ENCODE assay signal across 16 cellular contexts in genomic region chr1:42424201-42424600, GRCh38. TPM values are rescaled to one million over a fixed set of nuclear protein-coding genes. Genes with fewer than 3 reads are reported as not detected.
A peak's percentile ranks its signal among the peaks of the same experiment; 100 is the strongest.
DNase-seq lines count a peak whose midpoint lies in the region; ATAC-seq and TF ChIP-seq lines count a peak whose summit lies in the region.
"Had no signal": no experiment of that assay in that cellular context is flagged by ENCODE, and none has a peak within 500 bp of the region (broad histone marks: within the 10 kb centered on the region; RNA-seq: fewer than 3 reads in every experiment).

No MANE protein-coding gene starts in this region.

- H3K9me2 ChIP-seq in PC-9 (ENCODE audit: insufficient read depth), result no peaks in the 10 kb centered on the region

- H3K79me1 ChIP-seq in H9 (ENCODE audit: insufficient read depth, low read depth, low read length, poor library complexity, severe bottlenecking), result no peaks in the 10 kb centered on the region

- H3K27me3 ChIP-seq in PC-9 (ENCODE audit: insufficient read depth, low read depth) (no peaks in the 10 kb centered on the region), H9 (ENCODE audit: insufficient read depth, low read length) (no peaks in the 10 kb centered on the region)
- H3K27me3 ChIP-seq: BLaER1 treated with 17β-estradiol and CSF1 and Interleukin-3, amounts not matched to agents 10 nM and 100 nM; MG63 had no signal

- no peak overlapping the region for H3K56ac ChIP-seq in H9 (ENCODE audit: insufficient read length, low read depth, low read length)

- no peak overlapping the region for H4K8ac ChIP-seq in H9 (replicated peaks; ENCODE audit: insufficient read length, low read depth, low read length)

- H2BK5ac ChIP-seq in H9 (ENCODE audit: insufficient read length, low read length), result no peak overlapping the region

- H3F3A ChIP-seq in PC-9 (ENCODE audit: insufficient read depth, low read depth), result no peaks in the 10 kb centered on the region

- H4K20me1 ChIP-seq in PC-9 (ENCODE audit: insufficient read depth), result no peaks in the 10 kb centered on the region; the same call in 1 of the 2 replicates
- H4K20me1 ChIP-seq in H9 (ENCODE audit: control insufficient read depth, insufficient read depth, insufficient read length), result no peaks in the 10 kb centered on the region
- H4K20me1 ChIP-seq: BLaER1 treated with 17β-estradiol and CSF1 and Interleukin-3, amounts not matched to agents 10 nM and 100 nM had no signal

- CTCF ChIA-PET in PC-9 (lab: Charles Lee), result no interaction called here

- H3K4me1 Mint-ChIP-seq in activated T-cell treated with anti-CD3 and anti-CD28 coated beads, Interleukin-2, amount 50 U/mL, for 72 hours (ENCODE audit: low read depth), result no peaks in the 10 kb centered on the region
- peaks cover 22% of the 10 kb centered on the region in 2 experiments for H3K4me1 Mint-ChIP-seq in H9
- H3K4me1 Mint-ChIP-seq: CD8-positive, alpha-beta memory T cell had no signal

- H3K4me3 ChIP-seq in PC-9 (no peak overlapping the region), fibroblast of mammary gland (ENCODE audit: control insufficient read depth, low read depth, low read length) (no peak overlapping the region)
- H3K4me3 ChIP-seq: BLaER1 treated with 17β-estradiol and CSF1 and Interleukin-3, amounts not matched to agents 10 nM and 100 nM; MG63 had no signal

- H3K36me3 ChIP-seq in PC-9 (ENCODE audit: low read depth), result no peaks in the 10 kb centered on the region
- H3K36me3 ChIP-seq: BLaER1 treated with 17β-estradiol and CSF1 and Interleukin-3, amounts not matched to agents 10 nM and 100 nM; MG63 had no signal

- no peaks in the 10 kb centered on the region for H3K23me2 ChIP-seq in H9 (ENCODE audit: insufficient read length, low read depth, low read length, poor library complexity, severe bottlenecking)

- H3T11ph ChIP-seq in H9 (ENCODE audit: low read length), result no peak overlapping the region

- H3K79me2 ChIP-seq in PC-9 (ENCODE audit: low read depth), result no peaks in the 10 kb centered on the region
- no peaks in the 10 kb centered on the region for H3K79me2 ChIP-seq in H9 (ENCODE audit: insufficient read depth, low read length)

- H3K14ac ChIP-seq in H9 (ENCODE audit: insufficient read depth, low read length), result no peak overlapping the region

- intact Hi-C loops in PC-9 (cut with micrococcal nuclease; ENCODE audit: unreplicated experiment), result no loop called here

- no peak overlapping the region for H3K18ac ChIP-seq in H9 (ENCODE audit: insufficient read length, low read depth, low read length)

- H3K9me3 Mint-ChIP-seq in activated T-cell treated with anti-CD3 and anti-CD28 coated beads, Interleukin-2, amount 50 U/mL, for 72 hours, result no peaks in the 10 kb centered on the region
- no peaks in the 10 kb centered on the region for H3K9me3 Mint-ChIP-seq in H9
- H3K9me3 Mint-ChIP-seq: CD8-positive, alpha-beta memory T cell had no signal

- no peaks in the 10 kb centered on the region for H3K27me3 Mint-ChIP-seq in activated T-cell treated with anti-CD3 and anti-CD28 coated beads, Interleukin-2, amount 50 U/mL, for 72 hours (ENCODE audit: low read depth)
- peaks cover 2% of the 10 kb centered on the region; the same call in 1 of the 2 replicates for H3K27me3 Mint-ChIP-seq in H9 (ENCODE audit: low read depth)

- no peak overlapping the region for H3K27ac ChIP-seq in PC-9
- H3K27ac ChIP-seq in H9 (ENCODE audit: insufficient read length, low read depth, low read length), result no peak overlapping the region
- H3K27ac ChIP-seq: BLaER1 treated with 17β-estradiol and CSF1 and Interleukin-3, amounts not matched to agents 10 nM and 100 nM had no signal

- H3K9me3 ChIP-seq in PC-9 (ENCODE audit: insufficient read depth, low read depth) (no peaks in the 10 kb centered on the region), H9 (ENCODE audit: control insufficient read depth, low read depth, low read length) (no peaks in the 10 kb centered on the region)
- H3K9me3 ChIP-seq: BLaER1 treated with 17β-estradiol and CSF1 and Interleukin-3, amounts not matched to agents 10 nM and 100 nM; MG63 had no signal

- no CpG with 5 or more reads among the region's 4 CpGs for WGBS in H9 (ENCODE audit: extremely low coverage, insufficient read length, low lambda C conversion rate)

- no peak overlapping the region for H2BK120ac ChIP-seq in H9 (ENCODE audit: low read depth, low read length, poor library complexity, severe bottlenecking)

- H3K4me1 ChIP-seq in PC-9 (replicated peaks; ENCODE audit: insufficient read depth) (peaks cover 10% of the 10 kb centered on the region), H9 (ENCODE audit: insufficient read depth, low read length) (peaks cover 2% of the 10 kb centered on the region; the same call in 1 of the 2 replicates)

- H2BK15ac ChIP-seq in H9 (ENCODE audit: low read depth, low read length), result no peak overlapping the region

- peak overlapping the region; percentile 5 for H3K27ac Mint-ChIP-seq in activated T-cell treated with anti-CD3 and anti-CD28 coated beads, Interleukin-2, amount 50 U/mL, for 72 hours
- no peak overlapping the region for H3K27ac Mint-ChIP-seq in H9
- H3K27ac Mint-ChIP-seq: CD8-positive, alpha-beta memory T cell had no signal

- H3K23ac ChIP-seq in H9 (ENCODE audit: insufficient read length, low read depth, low read length), result no peak overlapping the region

- TF ChIP-seq CTCF in PC-9 (conservative IDR thresholded peaks at IDR 0.05), result no peak
- TF ChIP-seq CTCF in fibroblast of mammary gland (conservative IDR thresholded peaks at IDR 0.05; ENCODE audit: control insufficient read depth, insufficient read depth, low read depth, low read length), result no peak
- no peak for TF ChIP-seq CTCF in H9 (conservative IDR thresholded peaks at IDR 0.05)

- no peak overlapping the region for H4K91ac ChIP-seq in H9 (ENCODE audit: insufficient read length, low read depth, low read length)

- POLR2A ChIA-PET in PC-9 (lab: Charles Lee; ENCODE audit: unreplicated experiment), result no interaction called here

- H2AK5ac ChIP-seq in H9 (ENCODE audit: insufficient read length, low read length), result no peak overlapping the region

- H3K4me2 ChIP-seq in PC-9, result peak overlapping the region; percentile 12
- H3K4me2 ChIP-seq in H9 (ENCODE audit: insufficient read depth, insufficient read length, low read length), result no peak overlapping the region
- H3K4me2 ChIP-seq: BLaER1 treated with 17β-estradiol and CSF1 and Interleukin-3, amounts not matched to agents 10 nM and 100 nM had no signal

- no peak overlapping the region for H4K5ac ChIP-seq in H9 (ENCODE audit: insufficient read length, low read depth, low read length)

- BruUV-seq in PC-9 (replicated peaks; lab: Mats Ljungman, UMichigan), result no TSS peak

- no peak for ATAC-seq in activated T-cell treated with anti-CD3 and anti-CD28 coated beads, Interleukin-2, amount 50 U/mL, for 72 hours (replicated peaks in 1 of 2)
- no peak for ATAC-seq in GM21367 (IDR thresholded peaks at IDR 0.05; ENCODE audit: unreplicated experiment)

- no peak for DNase-seq in activated T-cell treated with anti-CD3 and anti-CD28 coated beads, Interleukin-2, amount 50 U/mL, for 72 hours
- DNase-seq in activated T-cell treated with anti-CD3 and anti-CD28 coated beads for 4 hours (no peak), PC-9 (no peak), fibroblast of mammary gland (ENCODE audit: low read depth) (peak; percentile 35), renal cortical epithelial cell (ENCODE audit: low read depth) (peak; percentile 14), hypothalamus (lab: John Stamatoyannopoulos, UW) (no peak), H9 (no peak)
- DNase-seq: CD8-positive, alpha-beta memory T cell; GDM1; Karpas-422; MG63; NCI-H146; NCI-H446 treated with DMSO at 0.1 percent for 48 hours had no signal

- H2AFZ ChIP-seq in PC-9 (peak overlapping the region; percentile 63), H9 (ENCODE audit: low read length) (no peak overlapping the region)

- H2BK12ac ChIP-seq in H9 (ENCODE audit: insufficient read length, low read depth, low read length), result no peak overlapping the region

- H3K9ac ChIP-seq in H9 (ENCODE audit: extremely low read depth, insufficient read length, low read length), result no peak overlapping the region
- H3K9ac ChIP-seq: BLaER1 treated with 17β-estradiol and CSF1 and Interleukin-3, amounts not matched to agents 10 nM and 100 nM had no signal

- no peak overlapping the region for H3K4ac ChIP-seq in H9 (ENCODE audit: low read depth, low read length)

- no peak overlapping the region for H2BK20ac ChIP-seq in H9 (ENCODE audit: low read depth, low read length, poor library complexity, severe bottlenecking)

- no peaks in the 10 kb centered on the region for H3K36me3 Mint-ChIP-seq in activated T-cell treated with anti-CD3 and anti-CD28 coated beads, Interleukin-2, amount 50 U/mL, for 72 hours (ENCODE audit: insufficient read depth in 2 of 2)
- H3K36me3 Mint-ChIP-seq in H9 (ENCODE audit: insufficient read depth in 1 of 3, low read depth in 3 of 3), result no peaks in the 10 kb centered on the region
- H3K36me3 Mint-ChIP-seq: CD8-positive, alpha-beta memory T cell had no signal

- no peak overlapping the region for H3K4me3 Mint-ChIP-seq in activated T-cell treated with anti-CD3 and anti-CD28 coated beads, Interleukin-2, amount 50 U/mL, for 72 hours
- H3K4me3 Mint-ChIP-seq in H9, result no peak overlapping the region
- H3K4me3 Mint-ChIP-seq: CD8-positive, alpha-beta memory T cell had no signal

RNA-seq across cellular contexts. Expression of gene ZMYND12, which starts 31.6 kb away (rescaled TPM):
- total RNA-seq in activated T-cell treated with anti-CD3 and anti-CD28 coated beads, Interleukin-2, amount 50 U/mL, for 72 hours, result 1 to 10 TPM; 1.4 to 1.7 TPM
- total RNA-seq in PC-9 (2021) (1.7 and 3.7 TPM in 2 replicates), renal cortical epithelial cell (0.87 and 1.3 TPM in 2 replicates), H9 (2021) (0.42 and 0.55 TPM in 2 replicates)
- total RNA-seq: A172 had no signal

RNA-seq across cellular contexts. Expression of gene PPCS, which starts 32.1 kb away (rescaled TPM):
- 10 to 100 TPM; 53.0 to 63.6 TPM for total RNA-seq in activated T-cell treated with anti-CD3 and anti-CD28 coated beads, Interleukin-2, amount 50 U/mL, for 72 hours
- total RNA-seq in PC-9 (2021) (73.0 and 76.0 TPM in 2 replicates), renal cortical epithelial cell (42.7 and 63.0 TPM in 2 replicates), H9 (2021) (36.7 and 37.3 TPM in 2 replicates)

RNA-seq across cellular contexts. Expression of gene CCDC30, which starts 38.9 kb away (rescaled TPM):
- 1 to 10 TPM; 2.7 to 3.0 TPM for total RNA-seq in activated T-cell treated with anti-CD3 and anti-CD28 coated beads, Interleukin-2, amount 50 U/mL, for 72 hours
- total RNA-seq in PC-9 (2021) (6.9 and 10.2 TPM in 2 replicates), renal cortical epithelial cell (0.52 and 5.7 TPM in 2 replicates), H9 (2021) (1.4 and 1.8 TPM in 2 replicates)

RNA-seq across cellular contexts. Expression of gene RIMKLA, which starts 43.6 kb away (rescaled TPM):
- total RNA-seq in activated T-cell treated with anti-CD3 and anti-CD28 coated beads, Interleukin-2, amount 50 U/mL, for 72 hours, result 1 to 10 TPM in 1 of 2 donors, under 1 TPM in 1; 0.79 to 1.9 TPM
- total RNA-seq in PC-9 (2021) (0.35 and 0.48 TPM in 2 replicates), renal cortical epithelial cell (0.87 and 1.0 TPM in 2 replicates), H9 (2021) (4.7 and 6.2 TPM in 2 replicates)
- total RNA-seq: A172 had no signal

Comparison
In these comparisons a context has a peak if more than half of its experiments do, and no peak if none do; other contexts are left out.
1. DNase-seq: peak in fibroblast of mammary gland (single experiment) and renal cortical epithelial cell (single experiment); none in activated T-cell treated with anti-CD3 and anti-CD28 coated beads, Interleukin-2, amount 50 U/mL, for 72 hours (0 of 2), activated T-cell treated with anti-CD3 and anti-CD28 coated beads for 4 hours (single experiment), PC-9 (0 of 2), hypothalamus (0 of 51) and H9 (single experiment).